In the genomic region with DNA sequence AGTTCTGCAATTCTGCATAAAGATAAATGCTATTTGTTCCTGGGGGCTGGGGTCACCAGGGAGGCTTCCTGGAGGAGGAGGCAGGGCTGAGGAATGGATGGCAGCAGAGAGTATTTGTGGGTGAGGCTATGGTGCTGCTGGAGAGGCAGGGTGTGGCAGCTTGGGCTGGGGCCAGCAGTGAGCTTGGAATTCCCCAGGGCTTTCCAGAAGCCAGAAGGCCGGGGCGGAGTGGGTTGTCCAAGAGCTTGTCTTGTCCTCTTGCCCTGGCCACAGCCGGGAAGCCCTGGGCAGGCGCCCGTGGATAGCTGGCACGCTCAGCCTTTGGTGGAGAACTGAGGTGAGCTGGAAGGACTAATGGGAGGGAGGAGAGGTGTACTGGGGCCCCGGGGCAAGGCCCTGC, we compare ENCODE assay signal across 10 cellular contexts. TPM values are rescaled to one million over a fixed set of nuclear protein-coding genes. Genes with fewer than 3 reads are reported as not detected.
A peak's percentile ranks its signal among the peaks of the same experiment; 100 is the strongest.
DNase-seq lines count a peak whose midpoint lies in the region; TF ChIP-seq lines count a peak whose summit lies in the region.
"Had no signal": no experiment of that assay in that cellular context is flagged by ENCODE, and none has a peak within 500 bp of the region (broad histone marks: within the 10 kb centered on the region; RNA-seq: fewer than 3 reads in every experiment).

No MANE protein-coding gene starts in this region.

- no peak overlapping the region for H3K18ac ChIP-seq in mesendoderm (ENCODE audit: low read length)

- no peak overlapping the region for H2BK120ac ChIP-seq in mesendoderm (ENCODE audit: low read depth, low read length)

- no peaks in the 10 kb centered on the region for H3K79me1 ChIP-seq in mesendoderm (ENCODE audit: low read length)

- WGBS in mesendoderm (ENCODE audit: extremely low coverage, insufficient coverage, low lambda C conversion rate) = no CpG with 5 or more reads among the region's 7 CpGs

- H3K9me3 ChIP-seq in osteoblast (ENCODE audit: low read depth, low read length) = no peaks in the 10 kb centered on the region
- H3K9me3 ChIP-seq in MM.1S (replicated peaks; ENCODE audit: insufficient read depth, low read length) = no peaks in the 10 kb centered on the region
- H3K9me3 ChIP-seq: ascending aorta had no signal

- H2BK15ac ChIP-seq in mesendoderm (replicated peaks; ENCODE audit: low read depth) = no peak overlapping the region

- H4K5ac ChIP-seq in mesendoderm (ENCODE audit: low read length) = no peak overlapping the region

- H3K27ac ChIP-seq in osteoblast (ENCODE audit: low read depth, low read length) = no peak overlapping the region
- H3K27ac ChIP-seq in MM.1S (ENCODE audit: low read length) = no peak overlapping the region
- no peak overlapping the region for H3K27ac ChIP-seq in mesendoderm (ENCODE audit: low read depth, low read length)
- H3K27ac ChIP-seq: ascending aorta had no signal

- H3K56ac ChIP-seq in mesendoderm (ENCODE audit: low read length) = no peak overlapping the region

- peak; percentile 30 for DNase-seq in EL
- peak; percentile 40 for DNase-seq in NCI-H69 (lab: John Stamatoyannopoulos, UW)
- peak; percentile 79 for DNase-seq in fibroblast of the aortic adventitia (ENCODE audit: low read depth)
- DNase-seq in osteoblast (ENCODE audit: insufficient read length, low spot score, missing footprints) = peak; percentile 81
- DNase-seq in MM.1S = no peak
- no peak for DNase-seq in iPS-NIHi7 (ENCODE audit: extremely low spot score)
- no peak for DNase-seq in NAMALWA (ENCODE audit: low spot score)
- DNase-seq in mesendoderm = no peak
- DNase-seq: naive thymus-derived CD8-positive, alpha-beta T cell had no signal

- H2BK5ac ChIP-seq in mesendoderm (ENCODE audit: low read length) = no peak overlapping the region

- no peak overlapping the region for H3K4ac ChIP-seq in mesendoderm (ENCODE audit: low read depth, low read length)

- no peak overlapping the region for H2AFZ ChIP-seq in osteoblast (ENCODE audit: low read length)
- no peak overlapping the region for H2AFZ ChIP-seq in MM.1S (ENCODE audit: low read length)

- H3K4me1 ChIP-seq in osteoblast (ENCODE audit: insufficient read depth, low read length) (no peaks in the 10 kb centered on the region), MM.1S (ENCODE audit: low read length) (no peaks in the 10 kb centered on the region), mesendoderm (ENCODE audit: control insufficient read depth, low read depth, low read length) (no peaks in the 10 kb centered on the region)
- H3K4me1 ChIP-seq: ascending aorta had no signal

- H3K9me2 ChIP-seq in MM.1S (replicated peaks; ENCODE audit: insufficient read depth, low read length) = no peaks in the 10 kb centered on the region

- H4K8ac ChIP-seq in mesendoderm (ENCODE audit: low read depth, low read length) = no peak overlapping the region

- H3K79me2 ChIP-seq in osteoblast (ENCODE audit: insufficient read depth, low read length) = no peaks in the 10 kb centered on the region
- no peaks in the 10 kb centered on the region for H3K79me2 ChIP-seq in MM.1S (ENCODE audit: low read length)
- H3K79me2 ChIP-seq in mesendoderm (ENCODE audit: control insufficient read depth, insufficient read depth, low read length) = no peaks in the 10 kb centered on the region

- H3K9ac ChIP-seq in MM.1S (ENCODE audit: low read length) = no peak overlapping the region
- no peak overlapping the region for H3K9ac ChIP-seq in mesendoderm (ENCODE audit: low read length)

- H4K20me1 ChIP-seq in osteoblast (ENCODE audit: insufficient read depth, low read length) (no peaks in the 10 kb centered on the region), MM.1S (ENCODE audit: insufficient read depth, low read length) (no peaks in the 10 kb centered on the region)

- no peak overlapping the region for H3K23ac ChIP-seq in mesendoderm (ENCODE audit: low read length)

- H3F3A ChIP-seq in MM.1S (ENCODE audit: insufficient read depth, low read length) = no peaks in the 10 kb centered on the region

- H3K4me3 ChIP-seq in fibroblast of the aortic adventitia (ENCODE audit: low read depth, low read length) (no peak overlapping the region), osteoblast (ENCODE audit: insufficient read depth, low read length) (no peak overlapping the region), MM.1S (ENCODE audit: low read length) (no peak overlapping the region), mesendoderm (ENCODE audit: low read length) (no peak overlapping the region)
- H3K4me3 ChIP-seq: ascending aorta had no signal

- H2AK5ac ChIP-seq in mesendoderm (ENCODE audit: low read length) = no peak overlapping the region

- TF ChIP-seq CTCF in fibroblast of the aortic adventitia (IDR thresholded peaks at IDR 0.05; ENCODE audit: insufficient read depth, low read length) (no peak), osteoblast (IDR thresholded peaks at IDR 0.05; ENCODE audit: extremely low read depth, low read depth, low read length) (no peak), MM.1S (IDR thresholded peaks at IDR 0.05; ENCODE audit: low read length) (no peak)

- peaks cover 6% of the 10 kb centered on the region for H3K27me3 ChIP-seq in osteoblast (ENCODE audit: insufficient read depth, low read length)
- H3K27me3 ChIP-seq in MM.1S (replicated peaks; ENCODE audit: insufficient read depth, low read length) = peaks cover 25% of the 10 kb centered on the region
- H3K27me3 ChIP-seq in mesendoderm (ENCODE audit: insufficient read depth, low read length, poor library complexity) = no peaks in the 10 kb centered on the region
- H3K27me3 ChIP-seq: ascending aorta had no signal

- H3K36me3 ChIP-seq in osteoblast (ENCODE audit: insufficient read depth, low read length) (no peaks in the 10 kb centered on the region), MM.1S (replicated peaks; ENCODE audit: insufficient read depth, low read length) (no peaks in the 10 kb centered on the region), mesendoderm (ENCODE audit: control insufficient read depth, insufficient read depth, low read length) (no peaks in the 10 kb centered on the region)
- H3K36me3 ChIP-seq: ascending aorta had no signal

- H3K4me2 ChIP-seq in osteoblast (ENCODE audit: insufficient read depth, low read length) = no peak overlapping the region
- H3K4me2 ChIP-seq in MM.1S (ENCODE audit: low read depth, low read length) = no peak overlapping the region
- H3K4me2 ChIP-seq in mesendoderm (ENCODE audit: low read length) = no peak overlapping the region

RNA-seq across cellular contexts. Expression of gene CNOT6, which starts 27.2 kb away (rescaled TPM):
- total RNA-seq in fibroblast of the aortic adventitia (ENCODE audit: low replicate concordance) (9.8 and 12.1 TPM in 2 replicates), osteoblast (7.1 and 8.3 TPM in 2 replicates)
- polyA plus RNA-seq in mesendoderm (2013, experiment 1 of 2) = 21.3 TPM
- 22.8 TPM for polyA plus RNA-seq in mesendoderm (2013, experiment 2 of 2)

Comparison
In these comparisons a context has a peak if more than half of its experiments do, and no peak if none do; other contexts are left out.
1. DNase-seq: peak in EL (single experiment), NCI-H69 (single experiment), fibroblast of the aortic adventitia (single experiment) and osteoblast (single experiment); none in MM.1S (single experiment), iPS-NIHi7 (single experiment), NAMALWA (single experiment) and mesendoderm (single experiment).